1 cellular context compared by ENCODE assay signal in genomic region chr22:25051073-25051472, GRCh38.
TF ChIP-seq lines count a peak whose summit lies in the region.

No MANE protein-coding gene starts in this region.

TF ChIP-seq in SK-N-SH treated with all-trans-retinoic acid at 6 μM for 48 hours, 23 proteins besides CTCF, POLR2A, EP300 and RAD21 (continued from another document):
- TF ChIP-seq, protein P1, sequence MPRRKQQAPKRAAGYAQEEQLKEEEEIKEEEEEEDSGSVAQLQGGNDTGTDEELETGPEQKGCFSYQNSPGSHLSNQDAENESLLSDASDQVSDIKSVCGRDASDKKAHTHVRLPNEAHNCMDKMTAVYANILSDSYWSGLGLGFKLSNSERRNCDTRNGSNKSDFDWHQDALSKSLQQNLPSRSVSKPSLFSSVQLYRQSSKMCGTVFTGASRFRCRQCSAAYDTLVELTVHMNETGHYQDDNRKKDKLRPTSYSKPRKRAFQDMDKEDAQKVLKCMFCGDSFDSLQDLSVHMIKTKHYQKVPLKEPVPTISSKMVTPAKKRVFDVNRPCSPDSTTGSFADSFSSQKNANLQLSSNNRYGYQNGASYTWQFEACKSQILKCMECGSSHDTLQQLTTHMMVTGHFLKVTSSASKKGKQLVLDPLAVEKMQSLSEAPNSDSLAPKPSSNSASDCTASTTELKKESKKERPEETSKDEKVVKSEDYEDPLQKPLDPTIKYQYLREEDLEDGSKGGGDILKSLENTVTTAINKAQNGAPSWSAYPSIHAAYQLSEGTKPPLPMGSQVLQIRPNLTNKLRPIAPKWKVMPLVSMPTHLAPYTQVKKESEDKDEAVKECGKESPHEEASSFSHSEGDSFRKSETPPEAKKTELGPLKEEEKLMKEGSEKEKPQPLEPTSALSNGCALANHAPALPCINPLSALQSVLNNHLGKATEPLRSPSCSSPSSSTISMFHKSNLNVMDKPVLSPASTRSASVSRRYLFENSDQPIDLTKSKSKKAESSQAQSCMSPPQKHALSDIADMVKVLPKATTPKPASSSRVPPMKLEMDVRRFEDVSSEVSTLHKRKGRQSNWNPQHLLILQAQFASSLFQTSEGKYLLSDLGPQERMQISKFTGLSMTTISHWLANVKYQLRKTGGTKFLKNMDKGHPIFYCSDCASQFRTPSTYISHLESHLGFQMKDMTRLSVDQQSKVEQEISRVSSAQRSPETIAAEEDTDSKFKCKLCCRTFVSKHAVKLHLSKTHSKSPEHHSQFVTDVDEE (CRISPR knock-in tag; IDR thresholded peaks at IDR 0.05), result no peak
- TF ChIP-seq PPARA (CRISPR knock-in tag; IDR thresholded peaks at IDR 0.05; ENCODE audit: borderline replicate concordance) (no peak), BACH2 (CRISPR knock-in tag; IDR thresholded peaks at IDR 0.05; ENCODE audit: borderline replicate concordance) (no peak), OSR1 (CRISPR knock-in tag; IDR thresholded peaks at IDR 0.05) (no peak), CSDC2 (CRISPR knock-in tag; IDR thresholded peaks at IDR 0.05) (no peak), ZC3H10 (CRISPR knock-in tag; IDR thresholded peaks at IDR 0.05) (no peak), ZFP3 (CRISPR knock-in tag; IDR thresholded peaks at IDR 0.05) (no peak), GLIS3 (CRISPR knock-in tag; IDR thresholded peaks at IDR 0.05) (no peak), TOX (CRISPR knock-in tag; IDR thresholded peaks at IDR 0.05; ENCODE audit: borderline replicate concordance) (no peak)
